Comparison of ENCODE assay signal across 9 cellular contexts in the genomic region with DNA sequence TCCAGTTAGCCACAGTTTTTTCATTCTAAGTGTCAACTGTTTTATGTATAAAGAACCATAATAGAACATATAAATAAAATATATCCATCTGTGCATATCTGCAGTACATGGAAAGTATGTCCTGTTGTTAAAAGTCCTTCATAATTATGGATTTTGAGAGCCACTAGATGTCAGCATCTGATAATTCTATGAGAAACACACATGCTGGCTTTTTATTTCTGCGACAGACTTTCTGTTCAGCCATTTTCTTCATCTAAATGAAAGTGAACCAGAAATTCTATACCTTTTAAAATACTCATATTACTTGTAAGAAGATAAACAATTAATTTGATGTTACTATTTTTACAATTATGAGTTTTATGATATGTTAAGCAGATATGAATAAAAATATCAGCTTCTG.
DNase-seq lines count a peak whose midpoint lies in the region; ATAC-seq, FAIRE-seq and TF ChIP-seq lines count a peak whose summit lies in the region.
"Had no signal": no experiment of that assay in that cellular context is flagged by ENCODE, and none has a peak within 500 bp of the region (broad histone marks: within the 10 kb centered on the region; RNA-seq: fewer than 3 reads in every experiment).

No MANE protein-coding gene starts in this region.

- DNase-seq in heart right ventricle (no peak), right cardiac atrium (no peak), PC-3 (peak; percentile 68), fibroblast of villous mesenchyme (ENCODE audit: low read depth) (peak; percentile 33), NCI-H2171 (lab: John Stamatoyannopoulos, UW) (no peak), GM12891 (ENCODE audit: insufficient read length, low spot score) (no peak), stomach (no peak)
- DNase-seq in stimulated activated naive CD8-positive, alpha-beta T cell treated with anti-CD3 and anti-CD28 coated beads, Interleukin-15, amount 100 ng/mL, for 72 hours: no peak
- DNase-seq: activated CD8-positive, alpha-beta memory T cell treated with anti-CD3 and anti-CD28 coated beads for 24 hours had no signal

- no peaks in the 10 kb centered on the region for H4K20me1 ChIP-seq in PC-3 (ENCODE audit: low read length)

- intact Hi-C loops in heart right ventricle (cut with DNase I): loop anchor here in 4 of 10 donors (10.0 kb wide), 1 partner anchor 334 kb away; no protein-coding TSS in a partner anchor
- intact Hi-C loops in right cardiac atrium (cut with DNase I): no loop called here
- intact Hi-C loops in PC-3 (cut with micrococcal nuclease): loop anchor here (1.0 to 5.0 kb wide), 5 partner anchors 72 to 781 kb away; no protein-coding TSS in a partner anchor
- intact Hi-C loops in stomach (cut with DNase I; ENCODE audit: low total_unique reads): no loop called here

- no peak for TF ChIP-seq POLR2A in GM12891 (IDR thresholded peaks at IDR 0.05; ENCODE audit: low read depth, low read length)
- TF ChIP-seq POLR2A in stomach (IDR thresholded peaks at IDR 0.05): no peak

- TF ChIP-seq EP300 in stomach (IDR thresholded peaks at IDR 0.05): no peak

- no peak overlapping the region for H3K4me2 ChIP-seq in PC-3 (ENCODE audit: low read length)

- POLR2A ChIA-PET in PC-3 (lab: Charles Lee; ENCODE audit: unreplicated experiment): no interaction called here

- H3K4me3 ChIP-seq in heart right ventricle: no peak overlapping the region
- no peak overlapping the region for H3K4me3 ChIP-seq in right cardiac atrium (ENCODE audit: low read length)
- H3K4me3 ChIP-seq in PC-3 (ENCODE audit: low read length): no peak overlapping the region
- no peak overlapping the region for H3K4me3 ChIP-seq in fibroblast of villous mesenchyme (ENCODE audit: low read depth, low read length)
- H3K4me3 ChIP-seq in stomach: no peak overlapping the region

- H3K4me1 ChIP-seq in heart right ventricle (no peaks in the 10 kb centered on the region), right cardiac atrium (ENCODE audit: control insufficient read depth, insufficient read depth, low read length) (no peaks in the 10 kb centered on the region), PC-3 (ENCODE audit: insufficient read depth, low read length) (0 out of 2 replicates have a peak, but pooled peaks cover 5% of the 10 kb centered on the region), stomach (no peaks in the 10 kb centered on the region)

- no peaks in the 10 kb centered on the region for H3K4me1 Mint-ChIP-seq in stimulated activated naive CD8-positive, alpha-beta T cell treated with anti-CD3 and anti-CD28 coated beads, Interleukin-15, amount 100 ng/mL, for 72 hours

- no peaks in the 10 kb centered on the region for H3K9me2 ChIP-seq in PC-3 (replicated peaks; ENCODE audit: low read length)

- 25 to 31% methylated on average over 1 of the region's 1 CpG for WGBS in heart right ventricle, 2 donors
- 21% methylated on average over 1 of the region's 1 CpG for WGBS in right cardiac atrium
- 18 to 46% (median 30%) methylated on average over 1 of the region's 1 CpG for WGBS in stomach, 5 donors

- no TSS peak for BruUV-seq in PC-3 (replicated peaks; lab: Mats Ljungman, UMichigan)

- no peaks in the 10 kb centered on the region for H3K27me3 Mint-ChIP-seq in stimulated activated naive CD8-positive, alpha-beta T cell treated with anti-CD3 and anti-CD28 coated beads, Interleukin-15, amount 100 ng/mL, for 72 hours

- FAIRE-seq in GM12891 (lab: Jason Lieb, UNC): no peak

- no peak overlapping the region for H3K4me3 Mint-ChIP-seq in stimulated activated naive CD8-positive, alpha-beta T cell treated with anti-CD3 and anti-CD28 coated beads, Interleukin-15, amount 100 ng/mL, for 72 hours

- H3K9me3 ChIP-seq in heart right ventricle (no peaks in the 10 kb centered on the region), right cardiac atrium (ENCODE audit: control insufficient read depth, low read length) (no peaks in the 10 kb centered on the region), PC-3 (ENCODE audit: low read length) (no peaks in the 10 kb centered on the region), stomach (no peaks in the 10 kb centered on the region)

- peaks cover 6 to 7% of the 10 kb centered on the region in 2 donors for H3K9me3 Mint-ChIP-seq in stimulated activated naive CD8-positive, alpha-beta T cell treated with anti-CD3 and anti-CD28 coated beads, Interleukin-15, amount 100 ng/mL, for 72 hours

- H3K27me3 ChIP-seq in heart right ventricle (no peaks in the 10 kb centered on the region), right cardiac atrium (ENCODE audit: control insufficient read depth, insufficient read depth) (no peaks in the 10 kb centered on the region), PC-3 (ENCODE audit: low read length) (no peaks in the 10 kb centered on the region), stomach (no peaks in the 10 kb centered on the region)

- TF ChIP-seq CTCF in heart right ventricle (IDR thresholded peaks at IDR 0.05) (peak in 5 of 9 donors; percentile 28 to 54 (median 41)), PC-3 (conservative IDR thresholded peaks at IDR 0.05; ENCODE audit: low read depth, low read length) (peak; percentile 67), fibroblast of villous mesenchyme (IDR thresholded peaks at IDR 0.05; ENCODE audit: insufficient read depth, low read depth, low read length) (peak; percentile 25), stomach (IDR thresholded peaks at IDR 0.05) (no peak)

- no peak overlapping the region for H3K27ac Mint-ChIP-seq in stimulated activated naive CD8-positive, alpha-beta T cell treated with anti-CD3 and anti-CD28 coated beads, Interleukin-15, amount 100 ng/mL, for 72 hours

- CTCF ChIA-PET in PC-3 (lab: Charles Lee): no interaction called here

- ATAC-seq in heart right ventricle (no peak), right cardiac atrium (no peak), PC-3 (peak; percentile 68)
- no peak for ATAC-seq in stimulated activated naive CD8-positive, alpha-beta T cell treated with anti-CD3 and anti-CD28 coated beads, Interleukin-15, amount 100 ng/mL, for 72 hours

- H3K9ac ChIP-seq in PC-3 (ENCODE audit: low read length): no peak overlapping the region

- no peaks in the 10 kb centered on the region for H3K36me3 ChIP-seq in heart right ventricle
- no peaks in the 10 kb centered on the region for H3K36me3 ChIP-seq in PC-3 (ENCODE audit: low read depth, low read length)
- no peaks in the 10 kb centered on the region for H3K36me3 ChIP-seq in stomach

- H3K27ac ChIP-seq in heart right ventricle: no peak overlapping the region
- no peak overlapping the region for H3K27ac ChIP-seq in right cardiac atrium (ENCODE audit: low read length)
- H3K27ac ChIP-seq in PC-3 (ENCODE audit: low read length): no peak overlapping the region
- no peak overlapping the region for H3K27ac ChIP-seq in stomach

- H2AFZ ChIP-seq in PC-3 (ENCODE audit: low read length): peak overlapping the region; percentile 69

- H3K79me2 ChIP-seq in PC-3 (ENCODE audit: low read length): no peaks in the 10 kb centered on the region

- H3F3A ChIP-seq in PC-3 (ENCODE audit: low read length, unreplicated experiment): no peaks in the 10 kb centered on the region

TF ChIP-seq in GM12891, 5 proteins besides CTCF, POLR2A, EP300 and RAD21:
- TF ChIP-seq TAF1 (IDR thresholded peaks at IDR 0.05; ENCODE audit: low read depth, low read length) (no peak), SPI1 (IDR thresholded peaks at IDR 0.05; ENCODE audit: low read depth, low read length) (no peak), POLR2AphosphoS5 (IDR thresholded peaks at IDR 0.05; ENCODE audit: low read depth, low read length) (no peak), PAX5 (IDR thresholded peaks at IDR 0.05; ENCODE audit: insufficient read depth, low read length, severe bottlenecking) (no peak), POU2F2 (IDR thresholded peaks at IDR 0.05; ENCODE audit: low read depth, low read length) (no peak)

Comparison
In these comparisons a context has a peak if more than half of its experiments do, and no peak if none do; other contexts are left out.
1. DNase-seq: peak in PC-3 (single experiment) and fibroblast of villous mesenchyme (single experiment); none in heart right ventricle (0 of 2), right cardiac atrium (0 of 3), NCI-H2171 (single experiment), GM12891 (single experiment), stomach (single experiment) and stimulated activated naive CD8-positive, alpha-beta T cell treated with anti-CD3 and anti-CD28 coated beads, Interleukin-15, amount 100 ng/mL, for 72 hours (0 of 2).
2. CTCF ChIP-seq: peak in heart right ventricle (5 of 9), PC-3 (single experiment) and fibroblast of villous mesenchyme (single experiment); none in stomach (0 of 7).